In the genomic region with DNA sequence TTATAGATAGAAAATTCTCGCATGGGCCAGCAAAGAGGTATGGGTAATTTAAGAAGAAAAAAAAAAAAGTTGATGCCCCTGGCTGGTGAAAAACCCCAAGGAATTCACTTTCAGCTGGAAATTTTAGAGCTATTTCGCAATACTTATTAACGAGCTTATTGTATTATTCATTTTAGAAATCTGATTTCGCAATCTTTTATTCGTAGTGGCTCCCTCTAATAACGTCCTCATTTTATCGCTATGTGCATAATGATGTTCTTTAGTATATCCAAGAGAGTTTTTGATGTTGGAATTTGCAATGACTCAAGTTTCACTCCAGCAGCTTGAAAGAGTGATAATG, we compare ENCODE assay signal across 12 cellular contexts. TPM values are rescaled to one million over a fixed set of nuclear protein-coding genes. Genes with fewer than 3 reads are reported as not detected.
DNase-seq lines count a peak whose midpoint lies in the region; ATAC-seq, FAIRE-seq and TF ChIP-seq lines count a peak whose summit lies in the region.
"Had no signal": no experiment of that assay in that cellular context is flagged by ENCODE, and none has a peak within 500 bp of the region (broad histone marks: within the 10 kb centered on the region; RNA-seq: fewer than 3 reads in every experiment).

No MANE protein-coding gene starts in this region.

- H3K4me1 Mint-ChIP-seq in HFFc6 (ENCODE audit: low read depth), result peaks cover 44% of the 10 kb centered on the region
- peaks cover 38 to 53% (median 42%) of the 10 kb centered on the region in 3 donors for H3K4me1 Mint-ChIP-seq in naive B cell
- peaks cover 31 to 37% of the 10 kb centered on the region in 2 experiments for H3K4me1 Mint-ChIP-seq in H9

- CTCF ChIA-PET in A549 (lab: Yijun Ruan, JAX), result interaction anchor here (0.6 to 1.5 kb wide), 4 partner anchors 12 to 197 kb away, joined by 3 read pairs; no protein-coding TSS in a partner anchor
- CTCF ChIA-PET in GM12878 (lab: Yijun Ruan, JAX), result interaction anchor here (0.6 to 3.1 kb wide), 11 partner anchors 10 to 680 kb away, joined by 3 to 14 read pairs (median 4); partner anchors contain the start of gene PJA2

- no peak overlapping the region for H4K91ac ChIP-seq in H9 (ENCODE audit: insufficient read length, low read depth, low read length)

- TF ChIP-seq CTCF in A549 (IDR thresholded peaks at IDR 0.05), result no peak
- TF ChIP-seq CTCF in HFFc6 (IDR thresholded peaks at IDR 0.05), result no peak
- TF ChIP-seq CTCF in GM12878 (IDR thresholded peaks at IDR 0.05 in 2 of 3, conservative IDR thresholded peaks at IDR 0.05 in 1 of 3; ENCODE audit: control insufficient read depth in 2 of 3, extremely low read depth in 1 of 3, insufficient read depth in 1 of 3, low read depth in 3 of 3, low read length in 3 of 3), result no peak
- TF ChIP-seq CTCF in H9 (conservative IDR thresholded peaks at IDR 0.05), result no peak

- POLR2A ChIA-PET in A549 (lab: Yijun Ruan, JAX) (no interaction called here), GM12878 (lab: Charles Lee) (interaction anchor here (0.6 to 4.5 kb wide), 7 partner anchors 8 to 675 kb away, joined by 3 to 42 read pairs (median 8); partner anchors contain the start of gene FER)

- no peaks in the 10 kb centered on the region for H3K27me3 ChIP-seq in GM12878 (replicated peaks in 1 of 2; ENCODE audit: control insufficient read depth in 2 of 2, insufficient read depth in 2 of 2, low read length in 1 of 2)
- H3K27me3 ChIP-seq in H9 (ENCODE audit: insufficient read depth, low read length), result no peaks in the 10 kb centered on the region

- H3K4me3 Mint-ChIP-seq in HFFc6 (peak overlapping the region; percentile 13; the same call in 1 of the 2 replicates), naive B cell (peak overlapping the region in 7 of 8 donors; percentile 84 to 98 (median 93)), H9 (no peak overlapping the region)

- H3K23me2 ChIP-seq in H9 (ENCODE audit: insufficient read length, low read depth, low read length, poor library complexity, severe bottlenecking), result peaks cover 14% of the 10 kb centered on the region

- no peaks in the 10 kb centered on the region for H3K79me1 ChIP-seq in H9 (ENCODE audit: insufficient read depth, low read depth, low read length, poor library complexity, severe bottlenecking)

- H3K4me2 ChIP-seq in A549 (no peak overlapping the region; the same call in 1 of the 3 replicates), GM12878 (ENCODE audit: control insufficient read depth, insufficient read depth) (peak overlapping the region; percentile 84), H9 (ENCODE audit: insufficient read depth, insufficient read length, low read length) (no peak overlapping the region)

- BruUV-seq in GM12878 (replicated peaks; lab: Mats Ljungman, UMichigan), result no TSS peak

- no peak for TF ChIP-seq POLR2A in A549 (IDR thresholded peaks at IDR 0.05; ENCODE audit: low read length)
- no peak for TF ChIP-seq POLR2A in GM12878 (IDR thresholded peaks at IDR 0.05; ENCODE audit: low read depth, low read length)

- intact Hi-C loops in GM12878 (cut with micrococcal nuclease; ENCODE audit: unreplicated experiment), result loop anchor here (5.0 to 10.0 kb wide), 2 partner anchors 207 to 676 kb away; partner anchors contain the start of gene PJA2

- H3K27ac ChIP-seq in A549 (no peak overlapping the region), GM12878 (ENCODE audit: control insufficient read depth, insufficient read depth) (peak overlapping the region; percentile 92; the same call in 1 of the 2 replicates), H9 (ENCODE audit: insufficient read length, low read depth, low read length) (no peak overlapping the region)

- no peak overlapping the region for H3K56ac ChIP-seq in H9 (ENCODE audit: insufficient read length, low read depth, low read length)

- in situ Hi-C loops in GM12878 (cut with MboI), result no loop called here

- H3K4me3 ChIP-seq in A549, result no peak overlapping the region
- H3K4me3 ChIP-seq in GM12878, result peak overlapping the region; percentile 67; the same call in 1 of the 2 replicates

- no peak overlapping the region for H3K14ac ChIP-seq in H9 (ENCODE audit: insufficient read depth, low read length)

- no peak overlapping the region for H3K4ac ChIP-seq in H9 (ENCODE audit: low read depth, low read length)

- RAD21 ChIA-PET in GM12878 (lab: Charles Lee; ENCODE audit: unreplicated experiment), result interaction anchor here (0.7 to 4.7 kb wide), 11 partner anchors 11 to 743 kb away, joined by 3 to 32 read pairs (median 6); partner anchors contain the start of gene FER

- no peak overlapping the region for H4K8ac ChIP-seq in H9 (replicated peaks; ENCODE audit: insufficient read length, low read depth, low read length)

- no peak overlapping the region for H2BK15ac ChIP-seq in H9 (ENCODE audit: low read depth, low read length)

- H3K9me3 Mint-ChIP-seq in HFFc6 (no peaks in the 10 kb centered on the region), naive B cell (no peaks in the 10 kb centered on the region), H9 (no peaks in the 10 kb centered on the region)

- H3K79me2 ChIP-seq in GM12878 (ENCODE audit: control insufficient read depth, insufficient read depth, low read length) (peaks cover 1% of the 10 kb centered on the region; the same call in 1 of the 2 replicates), H9 (ENCODE audit: insufficient read depth, low read length) (no peaks in the 10 kb centered on the region)

- peak overlapping the region; percentile 22; the same call in 1 of the 2 replicates for H2AFZ ChIP-seq in GM12878 (ENCODE audit: control insufficient read depth, low read depth, low read length)
- H2AFZ ChIP-seq in H9 (ENCODE audit: low read length), result no peak overlapping the region

- H3K18ac ChIP-seq in H9 (ENCODE audit: insufficient read length, low read depth, low read length), result no peak overlapping the region

- 80% methylated on average over 7 of the region's 7 CpGs for WGBS in A549 (ENCODE audit: missing lambda C conversion rate)
- WGBS in GM12878 (ENCODE audit: insufficient coverage, insufficient replicate concordance, low lambda C conversion rate, missing lambda C conversion rate), result over 99% methylated on average over 7 of the region's 7 CpGs
- no CpG with 5 or more reads among the region's 7 CpGs for WGBS in H9 (ENCODE audit: extremely low coverage, insufficient read length, low lambda C conversion rate)

- no peak overlapping the region for H4K5ac ChIP-seq in H9 (ENCODE audit: insufficient read length, low read depth, low read length)

- H3K36me3 Mint-ChIP-seq in HFFc6 (ENCODE audit: low read depth), result no peaks in the 10 kb centered on the region
- no peaks in the 10 kb centered on the region for H3K36me3 Mint-ChIP-seq in naive B cell
- no peaks in the 10 kb centered on the region; a peak in 1 of 7 replicates for H3K36me3 Mint-ChIP-seq in H9 (ENCODE audit: insufficient read depth in 1 of 3, low read depth in 3 of 3)

- TF ChIP-seq EP300 in A549 (IDR thresholded peaks at IDR 0.05), result no peak
- TF ChIP-seq EP300 in GM12878 (IDR thresholded peaks at IDR 0.05; ENCODE audit: borderline replicate concordance in 1 of 2, control insufficient read depth in 1 of 2, low read depth in 2 of 2, low read length in 2 of 2), result no peak

- no peak overlapping the region for H3K23ac ChIP-seq in H9 (ENCODE audit: insufficient read length, low read depth, low read length)

- no peak overlapping the region for H2BK12ac ChIP-seq in H9 (ENCODE audit: insufficient read length, low read depth, low read length)

- H3K27ac Mint-ChIP-seq in HFFc6 (no peak overlapping the region), naive B cell (peak overlapping the region in 5 of 6 donors; percentile 93 to 99 (median 98)), H9 (no peak overlapping the region)

- H2BK120ac ChIP-seq in H9 (ENCODE audit: low read depth, low read length, poor library complexity, severe bottlenecking), result no peak overlapping the region

- DNase-seq in A549 (ENCODE audit: low read depth in 1 of 2, low spot score in 1 of 2) (no peak), HFFc6 (no peak), GM12878 (ENCODE audit: low read depth, low spot score) (no peak), naive B cell (no peak), Ammon's horn (ENCODE audit: low spot score) (no peak), NCI-H2029 treated with DMSO at 0.1 percent for 48 hours (lab: John Stamatoyannopoulos, UW) (no peak), H9 (no peak), cerebellar nuclear complex (lab: John Stamatoyannopoulos, UW) (no peak)
- DNase-seq: activated CD4-positive, CD25-positive, alpha-beta regulatory T cell treated with anti-CD3 and anti-CD28 coated beads, Interleukin-2, amount 50 U/mL, for 72 hours; NCI-H1105 treated with DMSO at 0.1 percent for 48 hours; NCI-H526; small intestine had no signal

- H3K27me3 Mint-ChIP-seq in HFFc6 (ENCODE audit: insufficient read depth) (no peaks in the 10 kb centered on the region), naive B cell (no peaks in the 10 kb centered on the region), H9 (ENCODE audit: low read depth) (no peaks in the 10 kb centered on the region)

- H4K20me1 ChIP-seq in GM12878 (ENCODE audit: control insufficient read depth, insufficient read depth) (no peaks in the 10 kb centered on the region), H9 (ENCODE audit: control insufficient read depth, insufficient read depth, insufficient read length) (no peaks in the 10 kb centered on the region)

- TF ChIP-seq RAD21 in A549 (conservative IDR thresholded peaks at IDR 0.05 in 1 of 2, IDR thresholded peaks at IDR 0.05 in 1 of 2), result no peak
- no peak for TF ChIP-seq RAD21 in GM12878 (IDR thresholded peaks at IDR 0.05; ENCODE audit: insufficient read depth, low read depth, low read length)

- no peak for ATAC-seq in A549
- ATAC-seq in GM12878, result no peak
- no peak for ATAC-seq in naive B cell (ENCODE audit: low read depth in 2 of 2)

- H2AK5ac ChIP-seq in H9 (ENCODE audit: insufficient read length, low read length), result no peak overlapping the region

- FAIRE-seq in A549 (lab: Jason Lieb, UNC), result no peak
- no peak for FAIRE-seq in GM12878 (lab: Jason Lieb, UNC)
- FAIRE-seq: small intestine had no signal

- H3K9ac ChIP-seq in GM12878 (ENCODE audit: control insufficient read depth, insufficient read depth, low read length) (no peak overlapping the region), H9 (ENCODE audit: extremely low read depth, insufficient read length, low read length) (no peak overlapping the region)

- H2BK20ac ChIP-seq in H9 (ENCODE audit: low read depth, low read length, poor library complexity, severe bottlenecking), result no peak overlapping the region

- H3T11ph ChIP-seq in H9 (ENCODE audit: low read length), result no peak overlapping the region

- no peaks in the 10 kb centered on the region for H3K36me3 ChIP-seq in GM12878 (ENCODE audit: control insufficient read depth in 2 of 2, insufficient read depth in 2 of 2, low read length in 1 of 2)

- SMC1A ChIA-PET in GM12878 (lab: Charles Lee; ENCODE audit: uncharacterized antibody, unreplicated experiment), result interaction anchor here (0.6 to 5.2 kb wide), 15 partner anchors 12 to 862 kb away, joined by 3 to 40 read pairs (median 4); partner anchors contain the start of gene FER

- no peak overlapping the region for H2BK5ac ChIP-seq in H9 (ENCODE audit: insufficient read length, low read length)

- H3K4me1 ChIP-seq in A549 (peaks cover 12% of the 10 kb centered on the region; the same call in 2 of the 3 replicates), GM12878 (ENCODE audit: control insufficient read depth, insufficient read depth, low read length) (peaks cover 28% of the 10 kb centered on the region), H9 (ENCODE audit: insufficient read depth, low read length) (no peaks in the 10 kb centered on the region; the same call in 1 of the 2 replicates)

- no peaks in the 10 kb centered on the region for H3K9me3 ChIP-seq in A549
- H3K9me3 ChIP-seq in GM12878 (replicated peaks; ENCODE audit: control insufficient read depth, insufficient read depth, low read length), result no peaks in the 10 kb centered on the region
- no peaks in the 10 kb centered on the region for H3K9me3 ChIP-seq in H9 (ENCODE audit: control insufficient read depth, low read depth, low read length)

RNA-seq across cellular contexts. Expression of gene FER, which starts 18.4 kb away (rescaled TPM):
- polyA plus RNA-seq in A549 (2011; rRNA removed), result 11.6 and 12.3 TPM in 2 replicates
- polyA plus RNA-seq in A549 (2012; cell fraction: cytosol; rRNA removed), result 0.76 and 1.1 TPM in 2 replicates
- 0.74 and 0.86 TPM in 2 replicates for polyA plus RNA-seq in A549 (2012; cell fraction: nucleus; rRNA removed)
- polyA plus RNA-seq in A549 (2017; fragmentation: RNase III; extraction: RNeasy Plus Mini Kit Qiagen cat#74134 plus additional on column Dnase treatment), result 3.3 to 3.8 TPM (median 3.6 TPM) in 3 replicates
- polyA minus RNA-seq in A549 (2011; rRNA and poly(A)+ RNA removed), result 11.0 and 14.3 TPM in 2 replicates
- total RNA-seq in HFFc6 (2021; fragmentation: NEBNext Ultra II Directional; extraction: Animal tissue kit (Norgen Biotek cat#: 25700)), result 10 to 100 TPM; 20.2 to 24.6 (median 22.9) TPM
- 175 and 181 TPM in 2 replicates for total RNA-seq in GM12878 (2013; cell fraction: nucleolus; rRNA removed)
- total RNA-seq in GM12878 (2014; rRNA removed), result 9.1 and 11.3 TPM in 2 replicates
- 16.9 and 19.1 TPM in 2 replicates for total RNA-seq in GM12878 (2014; rRNA removed; fragmentation: Illumina TruSeq; extraction: Trizol)
- total RNA-seq in GM12878 (2021), result 13.7 and 16.0 TPM in 2 replicates
- 3.4 TPM for polyA plus RNA-seq in GM12878 (2011; ENCODE audit: low read depth)
- polyA plus RNA-seq in GM12878 (2011; rRNA removed), result 9.7 and 15.3 TPM in 2 replicates
- 3.0 and 4.5 TPM in 2 replicates for polyA plus RNA-seq in GM12878 (2011; cell fraction: cytosol; rRNA removed)
- polyA plus RNA-seq in GM12878 (2011; cell fraction: nucleus; rRNA removed), result 14.7 and 15.0 TPM in 2 replicates
- 3.9 and 4.5 TPM in 2 replicates for polyA plus RNA-seq in GM12878 (2012)
- polyA plus RNA-seq in GM12878 (2014; fragmentation: Illumina TruSeq; extraction: Trizol), result 8.1 and 9.0 TPM in 2 replicates
- 1 to 10 TPM; 4.4 to 9.5 TPM for polyA plus RNA-seq in GM12878 (2014; fragmentation: Nextera tagmentation; extraction: Ambion mirVana)
- 3.7 and 5.2 TPM in 2 replicates for polyA plus RNA-seq in GM12878 (2014; rRNA removed)
- 10 to 100 TPM; 11.7 to 17.7 TPM for polyA plus RNA-seq in GM12878 (2016; fragmentation: Nextera tagmentation; extraction: Ambion mirVana)
- 24.9 and 39.0 TPM in 2 replicates for polyA minus RNA-seq in GM12878 (2011; rRNA and poly(A)+ RNA removed)
- polyA minus RNA-seq in GM12878 (2011; cell fraction: cytosol; rRNA and poly(A)+ RNA removed), result 9.6 and 11.4 TPM in 2 replicates
- 33.2 and 36.8 TPM in 2 replicates for polyA minus RNA-seq in GM12878 (2011; cell fraction: nucleus; rRNA and poly(A)+ RNA removed)
- 10 to 100 TPM in 5 of 6 donors, 1 to 10 TPM in 1; 9.6 to 21.0 (median 17.2) TPM for polyA plus RNA-seq in naive B cell (ENCODE audit: low read depth in 6 of 6)
- 16.5 and 18.0 TPM in 2 replicates for total RNA-seq in H9 (2021)

Comparison
In these comparisons a context has a peak if more than half of its experiments do, and no peak if none do; other contexts are left out.
1. H3K27ac Mint-ChIP-seq: peak in naive B cell (5 of 6); none in HFFc6 (single experiment) and H9 (0 of 3).
2. H3K4me3 Mint-ChIP-seq: peak in HFFc6 (single experiment) and naive B cell (7 of 8); none in H9 (0 of 2).
3. Of the 24 proteins assayed by ChIP-seq in both GM12878 and A549: peak only in GM12878: none; only in A549: CEBPB; in both: none; in neither: 23.